ENCODE assay signal across 7 cellular contexts in genomic region chr1:177440821-177441220, GRCh38.
"Had no signal": no experiment of that assay in that cellular context is flagged by ENCODE, and none has a peak within 500 bp of the region (broad histone marks: within the 10 kb centered on the region; RNA-seq: fewer than 3 reads in every experiment).

No MANE protein-coding gene starts in this region.

- H3K9me3 Mint-ChIP-seq: IgD-negative memory B cell had no signal

- H3K4me3 Mint-ChIP-seq: IgD-negative memory B cell had no signal

- H3K36me3 Mint-ChIP-seq: IgD-negative memory B cell had no signal

- ATAC-seq: HepG2, K562 had no signal

- H3K27me3 Mint-ChIP-seq: IgD-negative memory B cell had no signal

- H3K27ac Mint-ChIP-seq: IgD-negative memory B cell had no signal

- H3K4me3 ChIP-seq: K562 had no signal

- H3K27ac ChIP-seq: HL-60 had no signal

- DNase-seq: IMR-90, KBM-7, KG1 had no signal

- H3K4me1 Mint-ChIP-seq: IgD-negative memory B cell had no signal
